1 cellular context compared by ENCODE assay signal in genomic region chr6:157632821-157633220, GRCh38.
TF ChIP-seq lines count a peak whose summit lies in the region.

No MANE protein-coding gene starts in this region.

TF ChIP-seq in IMR-90, 13 proteins besides CTCF, POLR2A, EP300 and RAD21:
- TF ChIP-seq RFX5 (IDR thresholded peaks at IDR 0.05; ENCODE audit: low read depth, low read length) (no peak), BHLHE40 (IDR thresholded peaks at IDR 0.05; ENCODE audit: low read depth, low read length) (peak; percentile 66), NFE2L2 (IDR thresholded peaks at IDR 0.05; ENCODE audit: low read depth, low read length) (peak; percentile 52; the same call in 1 of the 2 replicates), MXI1 (IDR thresholded peaks at IDR 0.05; ENCODE audit: borderline replicate concordance, low read depth, low read length) (no peak), FOS (IDR thresholded peaks at IDR 0.05; ENCODE audit: low read depth, low read length) (0 out of 2 replicates have a peak, but pooled peaks have one; percentile 11), RCOR1 (IDR thresholded peaks at IDR 0.05; ENCODE audit: insufficient replicate concordance, low read length) (no peak)
TF ChIP-seq in IMR-90: peak in this region for 3.
